ENCODE assay signal across 8 cellular contexts in genomic region chr3:9401986-9402385, GRCh38. TPM values are rescaled to one million over a fixed set of nuclear protein-coding genes. Genes with fewer than 3 reads are reported as not detected.
DNase-seq lines count a peak whose midpoint lies in the region; ATAC-seq and TF ChIP-seq lines count a peak whose summit lies in the region.

No MANE protein-coding gene starts in this region.

- H3K27ac Mint-ChIP-seq in nephron = peak overlapping the region; percentile 76 to 81 (median 80)

- H3K27me3 ChIP-seq in BE2C (no peaks in the 10 kb centered on the region), HUES6 (ENCODE audit: control insufficient read depth, insufficient read depth, low read length) (no peaks in the 10 kb centered on the region)

- peak overlapping the region; percentile 57 for H3K9ac ChIP-seq in HUES6 (ENCODE audit: low read length)

- peak overlapping the region; percentile 62 to 73 (median 71) for H3K4me3 Mint-ChIP-seq in nephron

- peaks cover 65% of the 10 kb centered on the region for H3K4me1 Mint-ChIP-seq in nephron

- H3K9me3 Mint-ChIP-seq in nephron = no peaks in the 10 kb centered on the region

- no peaks in the 10 kb centered on the region for H3K36me3 ChIP-seq in BE2C
- H3K36me3 ChIP-seq in HUES6 (ENCODE audit: control insufficient read depth, insufficient read depth, low read length) = peaks cover 4% of the 10 kb centered on the region

- ATAC-seq in HG02610 (IDR thresholded peaks at IDR 0.05; ENCODE audit: unreplicated experiment) = no peak

- TF ChIP-seq CTCF in BE2C (IDR thresholded peaks at IDR 0.05; ENCODE audit: low read depth, low read length) = no peak
- TF ChIP-seq CTCF in choroid plexus epithelial cell (conservative IDR thresholded peaks at IDR 0.05; ENCODE audit: low read depth, low read length) = no peak
- no peak for TF ChIP-seq CTCF in nephron (IDR thresholded peaks at IDR 0.05; ENCODE audit: unreplicated experiment in 3 of 3)

- no peak for DNase-seq in BE2C
- DNase-seq in choroid plexus epithelial cell (ENCODE audit: low read depth) = no peak
- DNase-seq in activated CD4-positive, alpha-beta T cell treated with anti-CD3 and anti-CD28 coated beads for 4 hours = no peak
- DNase-seq in SKM-1 (lab: John Stamatoyannopoulos, UW; ENCODE audit: unreplicated experiment) = no peak
- no peak for DNase-seq in NCI-H1436 (lab: John Stamatoyannopoulos, UW)

- H3K4me3 ChIP-seq in BE2C (ENCODE audit: low read depth, low read length) (peak overlapping the region; percentile 15; the same call in 1 of the 2 replicates), HUES6 (ENCODE audit: low read depth, low read length) (peak overlapping the region; percentile 84), choroid plexus epithelial cell (ENCODE audit: low read depth, low read length) (peak overlapping the region; percentile 9)

- H3K9me3 ChIP-seq in BE2C (no peaks in the 10 kb centered on the region), HUES6 (ENCODE audit: control insufficient read depth, insufficient read depth, low read depth, low read length) (peaks cover 2% of the 10 kb centered on the region; the same call in 1 of the 2 replicates)

- H3K4me1 ChIP-seq in BE2C = peaks cover 4% of the 10 kb centered on the region
- peaks cover 43% of the 10 kb centered on the region for H3K4me1 ChIP-seq in HUES6 (ENCODE audit: control insufficient read depth, insufficient read depth, low read length)

- peaks cover 3% of the 10 kb centered on the region for H3K36me3 Mint-ChIP-seq in nephron (ENCODE audit: low read depth)

- peak overlapping the region; percentile 53 for H3K27ac ChIP-seq in HUES6 (ENCODE audit: low read depth, low read length)

- no peaks in the 10 kb centered on the region for H3K27me3 Mint-ChIP-seq in nephron (ENCODE audit: low read depth)

RNA-seq across cellular contexts. Expression of gene SETD5, which starts 4.6 kb away (rescaled TPM):
- polyA plus RNA-seq in BE2C (2012; ENCODE audit: insufficient read depth, insufficient read length, low read depth) = 53.7 TPM

RNA-seq across cellular contexts. Expression of gene THUMPD3, which starts 39.1 kb away (rescaled TPM):
- 53.9 TPM for polyA plus RNA-seq in BE2C (2012; ENCODE audit: insufficient read depth, insufficient read length, low read depth)

Comparison
In these comparisons a context has a peak if more than half of its experiments do, and no peak if none do; other contexts are left out.
1. H3K4me3 ChIP-seq: peak in every context shown above with its lines; median percentile 84 in HUES6; 15 in BE2C; 9 in choroid plexus epithelial cell.